ENCODE assay signal across 17 cellular contexts in genomic region chr9:129467739-129468666, GRCh38.
"Had no signal": no experiment of that assay in that cellular context is flagged by ENCODE, and none has a peak within 500 bp of the region (broad histone marks: within the 10 kb centered on the region; RNA-seq: fewer than 3 reads in every experiment).

No MANE protein-coding gene starts in this region.

- H3K9me3 Mint-ChIP-seq: activated CD4-positive, alpha-beta memory T cell treated with anti-CD3 and anti-CD28 coated beads for 36 hours; central memory CD8-positive, alpha-beta T cell had no signal

- H3K27me3 ChIP-seq: adrenal gland, gastroesophageal sphincter, neutrophil, upper lobe of left lung had no signal

- H3K4me1 ChIP-seq: prostate gland had no signal

- H3K27ac Mint-ChIP-seq: activated CD4-positive, alpha-beta memory T cell treated with anti-CD3 and anti-CD28 coated beads for 36 hours had no signal

- H3K36me3 ChIP-seq: adrenal gland, gastroesophageal sphincter, neutrophil, prostate gland, spleen, upper lobe of left lung had no signal

- H3K36me3 Mint-ChIP-seq: activated CD4-positive, alpha-beta memory T cell treated with anti-CD3 and anti-CD28 coated beads for 36 hours had no signal

- H3K9me3 ChIP-seq: adrenal gland, gastroesophageal sphincter, neutrophil, prostate gland, spleen, upper lobe of left lung had no signal

- H3K27ac ChIP-seq: adrenal gland, gastroesophageal sphincter, neutrophil, prostate gland, spleen, upper lobe of left lung had no signal

- H3K4me3 ChIP-seq: adrenal gland, gastroesophageal sphincter, prostate gland, spleen, upper lobe of left lung had no signal

- DNase-seq: activated CD4-positive, alpha-beta memory T cell treated with anti-CD3 and anti-CD28 coated beads for 36 hours; activated naive CD4-positive, alpha-beta T cell treated with Interleukin-2 at 50 U/mL for 16 hours; cortex of kidney; effector CD8-positive, alpha-beta T cell; kidney; spleen; stimulated activated CD4-positive, alpha-beta T cell treated with anti-CD3 and anti-CD28 coated beads, Interleukin-2, amount 100 ng/mL, for 24 hours; stimulated activated naive CD4-positive, alpha-beta T cell; substantia nigra; upper lobe of left lung had no signal

- FAIRE-seq: kidney had no signal

- H3K4me3 Mint-ChIP-seq: activated CD4-positive, alpha-beta memory T cell treated with anti-CD3 and anti-CD28 coated beads for 36 hours; central memory CD8-positive, alpha-beta T cell had no signal

- ATAC-seq: activated CD4-positive, CD25-positive, alpha-beta regulatory T cell treated with anti-CD3 and anti-CD28 coated beads, Interleukin-2, amount 50 U/mL, for 24 hours; gastroesophageal sphincter; sciatic nerve had no signal
